7 cellular contexts compared by ENCODE assay signal in genomic region chr18:50281295-50281971, GRCh38. TPM values are rescaled to one million over a fixed set of nuclear protein-coding genes. Genes with fewer than 3 reads are reported as not detected.
DNase-seq lines count a peak whose midpoint lies in the region; ATAC-seq lines count a peak whose summit lies in the region.

Gene MBD1, minus strand, starts transcription at chr18:50281523. Its CDS starts 1,531 bp downstream, at chr18:50279992.

- DNase-seq in NCI-H2081 (lab: John Stamatoyannopoulos, UW) (peak; percentile 96 to 99), T1000 (lab: John Stamatoyannopoulos, UW) (peak; percentile 88), astrocyte of the hippocampus (ENCODE audit: low read depth, low spot score) (peak; percentile 99), hepatic stellate cell (ENCODE audit: low spot score) (peak; percentile 100), renal cortical epithelial cell (ENCODE audit: low read depth) (peak; percentile 96)

- ATAC-seq in GM18508 (IDR thresholded peaks at IDR 0.05; ENCODE audit: insufficient read depth, unreplicated experiment) (peak; percentile 71), HG03025 (IDR thresholded peaks at IDR 0.05; ENCODE audit: low FRiP score, unreplicated experiment) (peak; percentile 86)

RNA-seq across cellular contexts. Expression of gene MBD1, which starts in this region (rescaled TPM):
- total RNA-seq in renal cortical epithelial cell, result 32.6 and 62.7 TPM in 2 replicates

Comparison
In these comparisons a context has a peak if more than half of its experiments do, and no peak if none do; other contexts are left out.
1. Peak in every context shown above with its lines: DNase-seq and ATAC-seq.